ENCODE assay signal across 10 cellular contexts in the genomic region with DNA sequence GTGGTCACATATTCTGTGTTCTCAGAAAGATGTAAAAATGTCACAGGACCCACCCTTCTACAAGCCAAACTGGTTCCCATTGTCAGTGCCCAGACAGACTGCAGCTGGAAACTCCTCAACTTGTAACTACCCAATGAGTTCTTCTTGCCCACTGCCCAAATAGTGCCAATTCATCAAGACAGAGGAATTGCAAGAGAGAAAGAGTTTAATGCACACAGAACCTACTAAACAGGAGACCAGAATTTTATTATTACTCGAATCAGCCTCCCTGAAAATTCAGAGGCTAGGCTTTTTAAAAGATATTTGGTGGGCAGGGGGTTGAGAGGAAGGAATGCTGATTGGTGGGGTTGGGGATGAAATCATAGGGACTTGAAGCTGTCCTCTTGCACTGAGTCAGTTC.
"Had no signal": no experiment of that assay in that cellular context is flagged by ENCODE, and none has a peak within 500 bp of the region (broad histone marks: within the 10 kb centered on the region; RNA-seq: fewer than 3 reads in every experiment).

No MANE protein-coding gene starts in this region.

- H3K4me3 Mint-ChIP-seq: GM23338, H9, HFFc6 had no signal

- DNase-seq: GM23248, GOT3, H7, H9, HCEC 1CT, HFFc6 had no signal

- H2AFZ ChIP-seq: GM23248, GM23338 had no signal

- H3K9me3 ChIP-seq: HAP-1 had no signal

- H3K27ac Mint-ChIP-seq: GM23338, H9, HFFc6 had no signal

- FAIRE-seq: H1, H54 had no signal

- H3K36me3 ChIP-seq: HAP-1 had no signal

- H3K4me2 ChIP-seq: GM23338 had no signal

- H3K4me3 ChIP-seq: GM23248, GM23338, HAP-1 had no signal

- H3K27ac ChIP-seq: GM23248 had no signal

- ATAC-seq: GM23338 had no signal

- H3K4me1 ChIP-seq: HAP-1 had no signal

- H3K9ac ChIP-seq: GM23248 had no signal
